ENCODE assay signal across 1 cellular context in genomic region chr2:238378230-238379095, GRCh38.
TF ChIP-seq lines count a peak whose summit lies in the region.

No MANE protein-coding gene starts in this region.

TF ChIP-seq in IMR-90, 13 proteins besides CTCF, POLR2A, EP300 and RAD21 (continued from another document):
- TF ChIP-seq CHD1 (IDR thresholded peaks at IDR 0.05; ENCODE audit: low read depth, low read length), result no peak
- TF ChIP-seq MXI1 (IDR thresholded peaks at IDR 0.05; ENCODE audit: borderline replicate concordance, low read depth, low read length), result no peak
- no peak for TF ChIP-seq MAZ (IDR thresholded peaks at IDR 0.05; ENCODE audit: borderline replicate concordance, low read depth, low read length)
- no peak for TF ChIP-seq ELK1 (IDR thresholded peaks at IDR 0.05; ENCODE audit: borderline replicate concordance, low read depth, low read length)
- TF ChIP-seq USF2 (IDR thresholded peaks at IDR 0.05; ENCODE audit: low read depth, low read length), result no peak
